In genomic region chr2:48854681-48855080, GRCh38 we compare ENCODE assay signal across 21 cellular contexts.
DNase-seq lines count a peak whose midpoint lies in the region; ATAC-seq and TF ChIP-seq lines count a peak whose summit lies in the region.
"Had no signal": no experiment of that assay in that cellular context is flagged by ENCODE, and none has a peak within 500 bp of the region (broad histone marks: within the 10 kb centered on the region; RNA-seq: fewer than 3 reads in every experiment).

No MANE protein-coding gene starts in this region.

- DNase-seq in AG04450 (ENCODE audit: low read depth, low spot score) (no peak), inferior parietal cortex (ENCODE audit: extremely low spot score) (peak; percentile 32), posterior cingulate gyrus (peak in 6 of 10 donors; percentile 15 to 82 (median 31)), NCI-H2107 treated with DMSO at 0.1 percent for 48 hours (lab: John Stamatoyannopoulos, UW; ENCODE audit: unreplicated experiment) (no peak)
- no peak for DNase-seq in activated CD4-positive, alpha-beta T cell treated with anti-CD3 and anti-CD28 coated beads for 4 hours
- DNase-seq: Calu3; CD8-positive, alpha-beta T cell; DMS 273 treated with DMSO at 0.1 percent for 48 hours; DND-41; EL; GOT3; H7; HFFc6 had no signal

- TF ChIP-seq CTCF in AG04450 (IDR thresholded peaks at IDR 0.05; ENCODE audit: low read depth, low read length), result no peak

- intact Hi-C loops in posterior cingulate gyrus (cut with DNase I), result no loop called here

- peak overlapping the region; percentile 47 for H3K27ac ChIP-seq in AG04450 (ENCODE audit: low read depth, low read length)
- peak overlapping the region; percentile 29 to 43 for H3K27ac ChIP-seq in esophagus (ENCODE audit: low read depth in 2 of 2, low read length in 1 of 2)
- H3K27ac ChIP-seq: 22Rv1; A549; BLaER1 treated with 17β-estradiol and CSF1 and Interleukin-3, amounts not matched to agents 10 nM and 100 nM had no signal

- ATAC-seq in stimulated activated memory B cell treated with anti-CD40 and anti-IgM and Interleukin-4, amounts not matched to agents 10 μg/mL and 1 μg/mL and 100 μg/mL, for 72 hours, result no peak
- ATAC-seq: A549; CD8-positive, alpha-beta T cell; GM12878; HCT116 had no signal

- CTCF ChIA-PET in AG04450 (lab: Charles Lee), result interaction anchor here (0.6 to 1.5 kb wide), 2 partner anchors 30 to 92 kb away, joined by 3 to 7 read pairs; no protein-coding TSS in a partner anchor

- H3K27me3 ChIP-seq in AG04450 (ENCODE audit: control insufficient read depth, insufficient read depth, low read length) (no peaks in the 10 kb centered on the region), esophagus (ENCODE audit: control insufficient read depth in 1 of 2, insufficient read depth in 2 of 2, low read length in 2 of 2) (no peaks in the 10 kb centered on the region)
- H3K27me3 ChIP-seq: BLaER1 treated with 17β-estradiol and CSF1 and Interleukin-3, amounts not matched to agents 10 nM and 100 nM had no signal

- H3K9me3 ChIP-seq in AG04450 (ENCODE audit: control insufficient read depth, insufficient read depth, low read length) (no peaks in the 10 kb centered on the region), esophagus (ENCODE audit: control insufficient read depth in 2 of 2, insufficient read depth in 1 of 2, low read depth in 1 of 2, low read length in 1 of 2) (no peaks in the 10 kb centered on the region)
- H3K9me3 ChIP-seq: A549; BLaER1 treated with 17β-estradiol and CSF1 and Interleukin-3, amounts not matched to agents 10 nM and 100 nM had no signal

- H3K4me1 Mint-ChIP-seq in stimulated activated memory B cell treated with anti-CD40 and anti-IgM and Interleukin-4, amounts not matched to agents 10 μg/mL and 1 μg/mL and 100 μg/mL, for 72 hours, result no peaks in the 10 kb centered on the region
- H3K4me1 Mint-ChIP-seq: B cell had no signal

- no peak overlapping the region for H3K4me3 Mint-ChIP-seq in stimulated activated memory B cell treated with anti-CD40 and anti-IgM and Interleukin-4, amounts not matched to agents 10 μg/mL and 1 μg/mL and 100 μg/mL, for 72 hours
- H3K4me3 Mint-ChIP-seq: B cell; CD8-positive, alpha-beta T cell; HFFc6 had no signal

- H3K27ac Mint-ChIP-seq in stimulated activated memory B cell treated with anti-CD40 and anti-IgM and Interleukin-4, amounts not matched to agents 10 μg/mL and 1 μg/mL and 100 μg/mL, for 72 hours, result no peak overlapping the region
- H3K27ac Mint-ChIP-seq: B cell; CD8-positive, alpha-beta T cell; HFFc6 had no signal

- POLR2A ChIA-PET in AG04450 (lab: Yijun Ruan, JAX), result no interaction called here

- no peaks in the 10 kb centered on the region for H3K36me3 ChIP-seq in esophagus (ENCODE audit: control insufficient read depth in 2 of 2, insufficient read depth in 2 of 2, low read length in 1 of 2)
- H3K36me3 ChIP-seq: BLaER1 treated with 17β-estradiol and CSF1 and Interleukin-3, amounts not matched to agents 10 nM and 100 nM had no signal

- no peaks in the 10 kb centered on the region for H3K36me3 Mint-ChIP-seq in stimulated activated memory B cell treated with anti-CD40 and anti-IgM and Interleukin-4, amounts not matched to agents 10 μg/mL and 1 μg/mL and 100 μg/mL, for 72 hours
- H3K36me3 Mint-ChIP-seq: CD8-positive, alpha-beta T cell had no signal

- H3K27me3 Mint-ChIP-seq in stimulated activated memory B cell treated with anti-CD40 and anti-IgM and Interleukin-4, amounts not matched to agents 10 μg/mL and 1 μg/mL and 100 μg/mL, for 72 hours, result peaks cover 28% of the 10 kb centered on the region

- H3K9me3 Mint-ChIP-seq in stimulated activated memory B cell treated with anti-CD40 and anti-IgM and Interleukin-4, amounts not matched to agents 10 μg/mL and 1 μg/mL and 100 μg/mL, for 72 hours, result no peaks in the 10 kb centered on the region
- H3K9me3 Mint-ChIP-seq: CD8-positive, alpha-beta T cell had no signal

- WGBS in esophagus, 2 donors, result 56 to 60% methylated on average over 1 of the region's 1 CpG

- H3K4me1 ChIP-seq in esophagus (ENCODE audit: control insufficient read depth in 2 of 2, insufficient read depth in 2 of 2, low read length in 1 of 2), result peaks cover 0 to 4% of the 10 kb centered on the region in 2 donors
- H3K4me1 ChIP-seq: A549 had no signal

- H3K4me3 ChIP-seq in AG04450 (ENCODE audit: low read depth, low read length) (no peak overlapping the region), esophagus (ENCODE audit: low read depth in 1 of 2, low read length in 2 of 2) (no peak overlapping the region)
- H3K4me3 ChIP-seq: A549; BLaER1 treated with 17β-estradiol and CSF1 and Interleukin-3, amounts not matched to agents 10 nM and 100 nM; GM12878 had no signal

Comparison
In these comparisons a context has a peak if more than half of its experiments do, and no peak if none do; other contexts are left out.
1. DNase-seq: peak in inferior parietal cortex (single experiment) and posterior cingulate gyrus (6 of 10); none in AG04450 (single experiment), activated CD4-positive, alpha-beta T cell treated with anti-CD3 and anti-CD28 coated beads for 4 hours (0 of 2) and NCI-H2107 treated with DMSO at 0.1 percent for 48 hours (single experiment).